ENCODE assay signal across 8 cellular contexts in genomic region chr17:45585037-45585437, GRCh38.
A peak's percentile ranks its signal among the peaks of the same experiment; 100 is the strongest.
DNase-seq lines count a peak whose midpoint lies in the region; ATAC-seq and TF ChIP-seq lines count a peak whose summit lies in the region.
"Not testable (repeated sequence)": the region's sequence is repeated elsewhere in the genome, so short reads cannot be mapped to it uniquely, and the experiment has no call there.

No MANE protein-coding gene starts in this region.

- H3K9me3 ChIP-seq in heart left ventricle, neutrophil: not testable (repeated sequence)

- not testable (repeated sequence) for H3K36me3 ChIP-seq in heart left ventricle, neutrophil

- H3K27ac ChIP-seq in VCaP (peak overlapping the region; percentile 99), heart left ventricle (peak overlapping the region; percentile 28 to 91 (median 80)), neutrophil (peak overlapping the region; percentile 90)

- 0 to 1% (median 0%) methylated on average over 25 to 40 of the region's 40 CpGs for WGBS in heart left ventricle, 4 donors

- peak in 1 of 2 donors; percentile 41 for TF ChIP-seq POLR2A in heart left ventricle (IDR thresholded peaks at IDR 0.05)

- intact Hi-C loops in heart left ventricle (cut with DNase I) = loop anchor here in 1 of 10 donors (5.0 to 10.0 kb wide), 3 partner anchors 190 to 677 kb away; no protein-coding TSS in a partner anchor

- peaks cover 0 to 26% (median 7%) of the 10 kb centered on the region in 12 donors for H3K4me1 ChIP-seq in heart left ventricle
- peaks cover 26 to 38% of the 10 kb centered on the region in 2 experiments for H3K4me1 ChIP-seq in neutrophil (ENCODE audit: control insufficient read depth in 1 of 2, insufficient read depth in 1 of 2, low read depth in 1 of 2, low read length in 1 of 2)

- H3K27me3 ChIP-seq in heart left ventricle, neutrophil: not testable (repeated sequence)

- ATAC-seq in GM21528 (IDR thresholded peaks at IDR 0.05; ENCODE audit: low FRiP score, unreplicated experiment) (peak; percentile 66), HG03565 (IDR thresholded peaks at IDR 0.05; ENCODE audit: unreplicated experiment) (peak; percentile 42), heart left ventricle (peak; percentile 84 to 90 (median 88))

- TF ChIP-seq CTCF in VCaP (conservative IDR thresholded peaks at IDR 0.05) = not testable (repeated sequence)
- peak in 6 of 12 donors; percentile 17 to 29 (median 25) for TF ChIP-seq CTCF in heart left ventricle (IDR thresholded peaks at IDR 0.05)
- peak; percentile 63 for TF ChIP-seq CTCF in neutrophil (IDR thresholded peaks at IDR 0.05)

- DNase-seq in EH (ENCODE audit: low read depth) = peak; percentile 87
- DNase-seq in astrocyte of the hippocampus (ENCODE audit: low read depth, low spot score) = peak; percentile 83
- DNase-seq in heart left ventricle = peak; percentile 83 to 93 (median 86)
- peak; percentile 72 to 82 for DNase-seq in stimulated activated CD8-positive, alpha-beta memory T cell treated with anti-CD3 and anti-CD28 coated beads, Interleukin-7, amount 100 ng/mL, for 48 hours (ENCODE audit: extremely low read depth in 1 of 2, low read depth in 1 of 2)

- peak overlapping the region; percentile 57 to 94 (median 82) for H3K4me3 ChIP-seq in heart left ventricle
- peak overlapping the region; percentile 67 to 86 for H3K4me3 ChIP-seq in neutrophil (ENCODE audit: low read depth in 1 of 2, low read length in 1 of 2)

Comparison
In these comparisons a context has a peak if more than half of its experiments do, and no peak if none do; other contexts are left out.
1. Peak in every context shown above with its lines: DNase-seq, ATAC-seq, H3K4me3 ChIP-seq and H3K27ac ChIP-seq.